In the genomic region with DNA sequence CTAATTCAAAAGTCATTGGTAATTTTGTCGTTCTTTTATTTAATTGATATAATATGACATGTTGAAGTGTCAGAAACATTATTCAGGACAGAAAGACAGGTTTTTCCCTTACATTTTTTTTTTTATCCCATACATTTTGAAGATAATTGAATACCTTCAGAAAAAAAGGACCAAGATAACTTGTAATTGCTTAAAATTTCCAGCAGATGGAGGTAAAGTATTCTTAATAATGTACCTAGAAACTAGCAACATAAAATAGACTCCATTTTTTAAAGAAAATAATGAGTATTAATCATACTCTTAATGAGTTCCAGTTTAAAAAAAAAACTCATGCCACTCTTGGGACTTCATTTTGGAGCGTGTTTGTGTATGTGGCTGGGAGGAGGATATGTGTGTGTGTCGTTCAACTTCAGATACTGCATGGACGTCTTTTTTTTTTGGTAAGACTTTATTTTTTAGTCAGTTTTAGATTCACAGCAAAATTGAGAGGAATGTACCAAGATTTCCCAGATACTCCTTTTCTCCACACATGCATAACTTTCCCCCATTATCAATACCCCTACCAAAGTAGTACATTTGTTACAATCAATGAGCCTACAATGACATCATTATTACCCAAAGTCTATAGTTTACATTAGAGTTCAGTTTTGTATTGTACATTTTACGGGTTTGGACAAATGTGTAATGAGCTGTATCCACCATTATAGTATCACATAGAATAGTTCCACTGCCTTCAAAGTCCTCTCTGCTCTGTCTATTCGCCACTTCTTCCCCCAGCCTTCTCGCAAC, we compare ENCODE assay signal across 8 cellular contexts.
A peak's percentile ranks its signal among the peaks of the same experiment; 100 is the strongest.
DNase-seq lines count a peak whose midpoint lies in the region; ATAC-seq and TF ChIP-seq lines count a peak whose summit lies in the region.

No MANE protein-coding gene starts in this region.

- H3K9me3 ChIP-seq in RWPE2 (ENCODE audit: severe bottlenecking): no peaks in the 10 kb centered on the region
- H3K9me3 ChIP-seq in stomach: no peaks in the 10 kb centered on the region

- H3K4me1 ChIP-seq in RWPE2 (ENCODE audit: insufficient read depth, poor library complexity, severe bottlenecking) (no peaks in the 10 kb centered on the region), foreskin keratinocyte (no peaks in the 10 kb centered on the region), stomach (peaks cover 0 to 3% (median 0%) of the 10 kb centered on the region in 4 donors)

- in situ Hi-C loops in Caki2 (cut with HindIII; ENCODE audit: low pct_unique_long_range_greater_than_20kb, low sequenced_read_pairs): no loop called here

- no peak for TF ChIP-seq POLR2A in stomach (IDR thresholded peaks at IDR 0.05)

- TF ChIP-seq EP300 in stomach (IDR thresholded peaks at IDR 0.05): no peak

- H3K27me3 Mint-ChIP-seq in activated T-helper 17 cell treated with anti-CD3 and anti-CD28 coated beads, Interleukin-2, amount 50 U/mL, for 72 hours: peaks cover 11% of the 10 kb centered on the region

- TF ChIP-seq CTCF in RWPE2 (IDR thresholded peaks at IDR 0.05; ENCODE audit: poor library complexity, severe bottlenecking) (peak; percentile 76), foreskin keratinocyte (conservative IDR thresholded peaks at IDR 0.05) (peak; percentile 70), stomach (IDR thresholded peaks at IDR 0.05) (peak in 4 of 7 experiments; percentile 27 to 54 (median 46))

- H3K4me3 Mint-ChIP-seq in activated T-helper 17 cell treated with anti-CD3 and anti-CD28 coated beads, Interleukin-2, amount 50 U/mL, for 72 hours: no peak overlapping the region

- 38 to 44% (median 41%) methylated on average over 7 of the region's 7 CpGs for WGBS in stomach, 5 donors

- H3K27ac ChIP-seq in RWPE2 (ENCODE audit: poor library complexity, severe bottlenecking): no peak overlapping the region
- no peak overlapping the region for H3K27ac ChIP-seq in foreskin keratinocyte
- no peak overlapping the region for H3K27ac ChIP-seq in stomach

- H3K27me3 ChIP-seq in RWPE2 (ENCODE audit: insufficient read depth, poor library complexity, severe bottlenecking) (no peaks in the 10 kb centered on the region), foreskin keratinocyte (peaks cover 12% of the 10 kb centered on the region), stomach (peaks cover 0 to 11% (median 0%) of the 10 kb centered on the region in 3 donors)

- H3K9me3 Mint-ChIP-seq in activated T-helper 17 cell treated with anti-CD3 and anti-CD28 coated beads, Interleukin-2, amount 50 U/mL, for 72 hours: no peaks in the 10 kb centered on the region

- DNase-seq in Caki2 (ENCODE audit: low read depth) (peak; percentile 8), RWPE2 (ENCODE audit: low spot score) (no peak), foreskin keratinocyte (peak in 1 of 2 donors; percentile 30), stomach (no peak), mesenteric fat pad (ENCODE audit: low spot score) (no peak)

- H3K36me3 ChIP-seq in RWPE2 (ENCODE audit: low read depth) (no peaks in the 10 kb centered on the region), stomach (no peaks in the 10 kb centered on the region)

- no peaks in the 10 kb centered on the region for H3K36me3 Mint-ChIP-seq in activated T-helper 17 cell treated with anti-CD3 and anti-CD28 coated beads, Interleukin-2, amount 50 U/mL, for 72 hours (ENCODE audit: low read depth)

- no peak overlapping the region for H3K4me3 ChIP-seq in RWPE2 (ENCODE audit: severe bottlenecking)
- H3K4me3 ChIP-seq in stomach: no peak overlapping the region

- ATAC-seq in HG03175 (IDR thresholded peaks at IDR 0.05; ENCODE audit: unreplicated experiment) (peak; percentile 51), RWPE2 (ENCODE audit: low read depth) (peak; percentile 41; the same call in 1 of the 3 replicates), foreskin keratinocyte (peak; percentile 27), GM21367 (IDR thresholded peaks at IDR 0.05; ENCODE audit: unreplicated experiment) (no peak)
- no peak for ATAC-seq in activated T-helper 17 cell treated with anti-CD3 and anti-CD28 coated beads, Interleukin-2, amount 50 U/mL, for 72 hours (replicated peaks)

- intact Hi-C loops in stomach (cut with DNase I; ENCODE audit: low total_unique reads): no loop called here

- no peak overlapping the region for H3K27ac Mint-ChIP-seq in activated T-helper 17 cell treated with anti-CD3 and anti-CD28 coated beads, Interleukin-2, amount 50 U/mL, for 72 hours

- H3K4me1 Mint-ChIP-seq in activated T-helper 17 cell treated with anti-CD3 and anti-CD28 coated beads, Interleukin-2, amount 50 U/mL, for 72 hours: no peaks in the 10 kb centered on the region

Comparison
In these comparisons a context has a peak if more than half of its experiments do, and no peak if none do; other contexts are left out.
1. ATAC-seq: peak in HG03175 (single experiment), RWPE2 (single experiment) and foreskin keratinocyte (single experiment); none in activated T-helper 17 cell treated with anti-CD3 and anti-CD28 coated beads, Interleukin-2, amount 50 U/mL, for 72 hours (single experiment) and GM21367 (single experiment).
2. Peak in every context shown above with its lines, with median percentiles within 50 percentile points of each other: CTCF ChIP-seq.